8 cellular contexts compared by ENCODE assay signal in genomic region chr17:63478814-63479494, GRCh38.
DNase-seq lines count a peak whose midpoint lies in the region; ATAC-seq and TF ChIP-seq lines count a peak whose summit lies in the region.

No MANE protein-coding gene starts in this region.

- no peak overlapping the region for H3K27ac ChIP-seq in brain microvascular endothelial cell

- H3K4me3 ChIP-seq in brain microvascular endothelial cell (ENCODE audit: low read depth, low read length): no peak overlapping the region

- peak; percentile 88 for DNase-seq in ELF-1 (ENCODE audit: low read depth, low spot score)
- peak; percentile 94 for DNase-seq in HCEC 1CT
- peak; percentile 67 for DNase-seq in NCI-H146 treated with DMSO at 0.1 percent for 48 hours (lab: John Stamatoyannopoulos, UW; ENCODE audit: unreplicated experiment)
- peak; percentile 83 for DNase-seq in UCSD-AML1 (lab: John Stamatoyannopoulos, UW; ENCODE audit: unreplicated experiment)
- DNase-seq in brain microvascular endothelial cell: peak; percentile 83
- peak; percentile 92 for DNase-seq in iPS-NIHi11 (ENCODE audit: low spot score)
- DNase-seq in stimulated activated CD4-positive, alpha-beta T cell treated with anti-CD3 and anti-CD28 coated beads, Interleukin-12 subunit alpha, Interleukin-12 subunit beta, amount 100 ng/mL, for 24 hours (ENCODE audit: low read depth in 2 of 2): peak; percentile 40 to 69

- no peak for ATAC-seq in HG03378 (IDR thresholded peaks at IDR 0.05; ENCODE audit: unreplicated experiment)

- H3K36me3 ChIP-seq in brain microvascular endothelial cell (replicated peaks): no peaks in the 10 kb centered on the region

- no peaks in the 10 kb centered on the region for H3K27me3 ChIP-seq in brain microvascular endothelial cell (replicated peaks)

- peak; percentile 97 for TF ChIP-seq CTCF in brain microvascular endothelial cell (IDR thresholded peaks at IDR 0.05; ENCODE audit: low read depth, low read length, missing control alignments)

- in situ Hi-C loops in brain microvascular endothelial cell (cut with HindIII; ENCODE audit: low pct_ligation_motif_present, low sequenced_read_pairs): no loop called here
